24 cellular contexts compared by ENCODE assay signal in the genomic region with DNA sequence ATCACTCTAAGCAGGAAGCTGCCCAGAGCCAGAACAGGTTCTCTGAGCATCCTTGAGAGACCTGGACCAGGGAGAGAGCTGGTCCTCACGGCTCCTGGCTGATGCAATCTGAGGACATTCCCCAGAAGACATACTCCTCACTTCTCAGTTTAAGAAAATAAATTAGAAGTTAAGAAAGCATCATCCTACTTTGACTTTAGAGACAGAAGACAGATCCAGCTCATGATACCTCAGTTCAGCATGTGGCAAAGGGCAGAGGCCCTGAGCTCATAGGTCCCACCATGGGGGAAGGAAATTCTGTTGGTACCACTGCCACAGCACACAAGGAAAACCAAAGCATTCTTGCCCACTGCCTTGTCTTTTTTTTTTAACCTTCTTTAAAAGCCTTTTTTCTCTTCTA.
"Had no signal": no experiment of that assay in that cellular context is flagged by ENCODE, and none has a peak within 500 bp of the region (broad histone marks: within the 10 kb centered on the region; RNA-seq: fewer than 3 reads in every experiment).

No MANE protein-coding gene starts in this region.

- H3K27me3 ChIP-seq: heart right ventricle, ovary, tibial nerve had no signal

- DNase-seq: activated B cell treated with CpG ODN at 0.5 μM for 24 hours; activated CD4-positive, alpha-beta T cell treated with anti-CD3 and anti-CD28 coated beads, Interleukin-2, amount 10 ng/mL, durations not matched to agents 7 days and 5 days; activated naive CD4-positive, alpha-beta T cell; activated naive CD8-positive, alpha-beta T cell treated with anti-CD3 and anti-CD28 coated beads, Interleukin-2, amount 10 ng/mL, durations not matched to agents 7 days and 5 days; activated T-cell treated with anti-CD3 and anti-CD28 coated beads, Interleukin-2, amount 50 U/mL, for 1 hour; cerebellar nuclear complex; cortex of kidney; foreskin fibroblast; heart right ventricle; islet precursor cell; left cardiac atrium; ovary; stimulated activated CD4-positive, alpha-beta T cell treated with anti-CD3 and anti-CD28 coated beads, Interleukin-2, amount 100 ng/mL, for 48 hours; stimulated activated CD8-positive, alpha-beta memory T cell treated with anti-CD3 and anti-CD28 coated beads, Interleukin-4, amount 100 ng/mL, for 48 hours; stimulated activated naive CD4-positive, alpha-beta T cell; substantia nigra; SW 1271; T-helper 17 cell had no signal

- ATAC-seq: heart right ventricle, left cardiac atrium, T-helper 17 cell had no signal

- H3K36me3 Mint-ChIP-seq: activated naive CD8-positive, alpha-beta T cell treated with anti-CD3 and anti-CD28 coated beads, Interleukin-2, amount 10 ng/mL, durations not matched to agents 7 days and 5 days; memory B cell had no signal

- H3K27me3 Mint-ChIP-seq: activated B cell treated with CpG ODN at 0.5 μM for 24 hours; activated CD4-positive, alpha-beta T cell treated with anti-CD3 and anti-CD28 coated beads, Interleukin-2, amount 10 ng/mL, durations not matched to agents 7 days and 5 days; memory B cell; T-helper 17 cell had no signal

- H3K27ac Mint-ChIP-seq: activated B cell treated with CpG ODN at 0.5 μM for 24 hours; activated CD4-positive, alpha-beta T cell treated with anti-CD3 and anti-CD28 coated beads, Interleukin-2, amount 10 ng/mL, durations not matched to agents 7 days and 5 days; activated naive CD8-positive, alpha-beta T cell treated with anti-CD3 and anti-CD28 coated beads, Interleukin-2, amount 10 ng/mL, durations not matched to agents 7 days and 5 days; activated T-helper 2 cell treated with anti-CD3 and anti-CD28 coated beads, Interferon-gamma antibody, Interleukin-2, Interleukin-4, amounts not matched to agents 10 μg/mL and 5 μg/mL and 100 μg/mL, durations not matched to agents 14 hours and 24 hours and 36 hours; memory B cell; T-helper 17 cell had no signal

- H3K27ac ChIP-seq: epithelial cell of prostate, heart right ventricle, ovary, prostate gland, tibial nerve had no signal

- H3K9me3 Mint-ChIP-seq: activated B cell treated with CpG ODN at 0.5 μM for 24 hours; activated naive CD8-positive, alpha-beta T cell treated with anti-CD3 and anti-CD28 coated beads, Interleukin-2, amount 10 ng/mL, durations not matched to agents 7 days and 5 days; activated T-helper 2 cell treated with anti-CD3 and anti-CD28 coated beads, Interferon-gamma antibody, Interleukin-2, Interleukin-4, amounts not matched to agents 10 μg/mL and 5 μg/mL and 100 μg/mL, durations not matched to agents 14 hours and 24 hours and 36 hours; memory B cell; neural crest cell had no signal

- H3K4me3 ChIP-seq: heart right ventricle, ovary, prostate gland, tibial nerve had no signal

- H3K4me3 Mint-ChIP-seq: activated B cell treated with CpG ODN at 0.5 μM for 24 hours; activated CD4-positive, alpha-beta T cell treated with anti-CD3 and anti-CD28 coated beads, Interleukin-2, amount 10 ng/mL, durations not matched to agents 7 days and 5 days; activated naive CD8-positive, alpha-beta T cell treated with anti-CD3 and anti-CD28 coated beads, Interleukin-2, amount 10 ng/mL, durations not matched to agents 7 days and 5 days; memory B cell; neural crest cell; T-helper 17 cell had no signal

- H3K4me1 ChIP-seq: prostate gland had no signal

- H3K36me3 ChIP-seq: heart right ventricle, ovary, prostate gland, tibial nerve had no signal

- H3K9me3 ChIP-seq: heart right ventricle, ovary, prostate gland, tibial nerve had no signal
